22 cellular contexts compared by ENCODE assay signal in genomic region chr10:131994435-131994834, GRCh38.
"Had no signal": no experiment of that assay in that cellular context is flagged by ENCODE, and none has a peak within 500 bp of the region (broad histone marks: within the 10 kb centered on the region; RNA-seq: fewer than 3 reads in every experiment).

No MANE protein-coding gene starts in this region.

- H3K27ac ChIP-seq: KMS-11, PC-9, SJCRH30, WERI-Rb-1 had no signal

- H3K4me3 ChIP-seq: PC-9, SJCRH30 had no signal

- DNase-seq: activated CD4-positive, alpha-beta T cell treated with anti-CD3 and anti-CD28 coated beads for 36 hours; activated CD4-positive, alpha-beta T cell treated with anti-CD3 and anti-CD28 coated beads, Interleukin-2, amount 50 U/mL, for 1 hour; activated CD8-positive, alpha-beta memory T cell treated with anti-CD3 and anti-CD28 coated beads, Interleukin-2, amount 50 U/mL, for 4 hours; activated CD8-positive, alpha-beta T cell treated with anti-CD3 and anti-CD28 coated beads for 36 hours; activated naive CD4-positive, alpha-beta T cell treated with anti-CD3 and anti-CD28 coated beads, Interleukin-2, amount 50 U/mL, for 16 hours; activated naive CD8-positive, alpha-beta T cell treated with anti-CD3 and anti-CD28 coated beads, Interleukin-2, amount 10 ng/mL, durations not matched to agents 7 days and 5 days; aorta; NCI-H1092; NCI-H1417; NCI-H1694; NCI-H2029 treated with DMSO at 0.1 percent for 48 hours; NCI-H345; NCI-H510A; NCI-H526 treated with DMSO at 0.1 percent for 48 hours; NCI-H82; PC-9; SJCRH30; SK-N-SH; T-helper 1 cell; WERI-Rb-1 had no signal

- H3K9me3 ChIP-seq: SJCRH30, SK-N-SH had no signal

- H3K4me1 ChIP-seq: SJCRH30 had no signal

- FAIRE-seq: bronchial epithelial cell had no signal

- ATAC-seq: activated CD4-positive, alpha-beta T cell treated with anti-CD3 and anti-CD28 coated beads for 36 hours; activated CD8-positive, alpha-beta T cell treated with anti-CD3 and anti-CD28 coated beads for 36 hours had no signal

- H3K27me3 ChIP-seq: SJCRH30 had no signal

- H3K4me2 ChIP-seq: KMS-11, PC-9, SK-N-SH had no signal

- H2AFZ ChIP-seq: PC-9 had no signal

- H3K9ac ChIP-seq: KMS-11, SK-N-SH had no signal

- H3K36me3 ChIP-seq: SJCRH30, WERI-Rb-1 had no signal
